Comparison of ENCODE assay signal across 8 cellular contexts in the genomic region with DNA sequence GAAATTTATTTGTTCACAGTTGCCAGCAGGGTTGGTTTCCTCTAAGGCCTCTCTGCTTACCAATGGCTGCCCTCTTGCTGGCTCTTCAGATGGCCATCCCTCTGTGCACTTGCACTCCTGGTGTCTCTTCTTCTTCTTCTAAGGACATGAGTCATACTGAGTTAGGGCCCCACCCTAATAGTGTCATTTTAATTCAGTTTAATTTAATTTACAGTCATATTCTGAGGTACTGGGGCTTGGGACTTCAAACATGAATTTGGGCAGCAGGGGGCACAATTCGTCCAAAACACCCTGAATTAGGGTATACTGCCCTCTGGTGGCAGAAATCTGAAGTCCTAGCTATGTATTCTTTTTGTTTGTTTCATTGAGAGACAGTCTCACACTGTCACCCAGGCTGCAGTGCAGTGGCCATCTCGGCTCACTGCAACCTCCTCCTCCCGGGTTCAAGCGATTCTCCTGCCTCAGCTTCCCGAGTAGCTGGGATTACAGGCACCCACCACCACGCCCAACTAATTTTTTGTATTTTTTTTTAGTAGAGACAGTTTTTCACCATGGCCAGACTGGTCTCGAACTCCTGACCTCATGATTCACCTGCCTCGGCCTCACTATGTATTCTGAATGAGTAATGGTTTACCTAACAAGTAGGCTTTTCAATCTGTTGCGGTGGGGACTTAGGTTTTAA. TPM values are rescaled to one million over a fixed set of nuclear protein-coding genes. Genes with fewer than 3 reads are reported as not detected.
DNase-seq lines count a peak whose midpoint lies in the region; ATAC-seq, FAIRE-seq and TF ChIP-seq lines count a peak whose summit lies in the region.

No MANE protein-coding gene starts in this region.

- peaks cover 41% of the 10 kb centered on the region for H3K36me3 Mint-ChIP-seq in activated CD8-positive, alpha-beta T cell treated with anti-CD3 and anti-CD28 coated beads, Interleukin-2, amount 10 ng/mL, durations not matched to agents 7 days and 5 days (ENCODE audit: low read depth)
- peaks cover 21% of the 10 kb centered on the region for H3K36me3 Mint-ChIP-seq in effector memory CD8-positive, alpha-beta T cell (ENCODE audit: insufficient read depth)

- H3K4me1 Mint-ChIP-seq in activated CD8-positive, alpha-beta T cell treated with anti-CD3 and anti-CD28 coated beads, Interleukin-2, amount 10 ng/mL, durations not matched to agents 7 days and 5 days (ENCODE audit: low read depth) = peaks cover 29% of the 10 kb centered on the region
- H3K4me1 Mint-ChIP-seq in effector memory CD8-positive, alpha-beta T cell (ENCODE audit: low read depth in 2 of 2) = peaks cover 22 to 24% of the 10 kb centered on the region in 2 donors

- peak overlapping the region; percentile 85 for H3K27ac Mint-ChIP-seq in activated CD8-positive, alpha-beta T cell treated with anti-CD3 and anti-CD28 coated beads, Interleukin-2, amount 10 ng/mL, durations not matched to agents 7 days and 5 days
- H3K27ac Mint-ChIP-seq in effector memory CD8-positive, alpha-beta T cell = peak overlapping the region; percentile 78

- H3K4me3 Mint-ChIP-seq in activated CD8-positive, alpha-beta T cell treated with anti-CD3 and anti-CD28 coated beads, Interleukin-2, amount 10 ng/mL, durations not matched to agents 7 days and 5 days = peak overlapping the region; percentile 26
- peak overlapping the region; percentile 36 to 62 for H3K4me3 Mint-ChIP-seq in effector memory CD8-positive, alpha-beta T cell

- no peaks in the 10 kb centered on the region for H3K27me3 Mint-ChIP-seq in activated CD8-positive, alpha-beta T cell treated with anti-CD3 and anti-CD28 coated beads, Interleukin-2, amount 10 ng/mL, durations not matched to agents 7 days and 5 days (ENCODE audit: low read depth)
- no peaks in the 10 kb centered on the region for H3K27me3 Mint-ChIP-seq in effector memory CD8-positive, alpha-beta T cell

- DNase-seq in AG04449 (ENCODE audit: low read depth, low spot score) (peak; percentile 36), HTR-8/SVneo (ENCODE audit: insufficient read length, low spot score) (peak; percentile 59), midbrain (lab: John Stamatoyannopoulos, UW) (peak; percentile 78)
- DNase-seq in NK-92 treated with Interleukin-12 subunit alpha and Interleukin-12 subunit beta, amount 100 ng/mL, for 24 hours (lab: John Stamatoyannopoulos, UW) = peak; percentile 60
- peak; percentile 96 for DNase-seq in activated CD8-positive, alpha-beta T cell treated with anti-CD3 and anti-CD28 coated beads, Interleukin-2, amount 10 ng/mL, durations not matched to agents 7 days and 5 days
- DNase-seq in effector memory CD8-positive, alpha-beta T cell = peak; percentile 92 to 96 (median 95)
- peak; percentile 71 for DNase-seq in stimulated activated CD8-positive, alpha-beta memory T cell treated with anti-CD3 and anti-CD28 coated beads, Interleukin-2, amount 100 ng/mL, for 48 hours (ENCODE audit: low read depth in 2 of 2)

- TF ChIP-seq CTCF in AG04449 (IDR thresholded peaks at IDR 0.05; ENCODE audit: insufficient read depth, low read length, missing control alignments) = peak; percentile 71

- ATAC-seq in GM18907 (IDR thresholded peaks at IDR 0.05; ENCODE audit: unreplicated experiment) = peak; percentile 72
- peak; percentile 95 for ATAC-seq in activated CD8-positive, alpha-beta T cell treated with anti-CD3 and anti-CD28 coated beads, Interleukin-2, amount 10 ng/mL, durations not matched to agents 7 days and 5 days
- ATAC-seq in effector memory CD8-positive, alpha-beta T cell (replicated peaks) = peak; percentile 79

- CTCF ChIA-PET in AG04449 (lab: Yijun Ruan, JAX) = interaction anchor here (0.6 to 5.0 kb wide), 101 partner anchors 8 to 1507 kb away, joined by 3 to 74 read pairs (median 4); a partner anchor contains a TSS
- CTCF ChIA-PET in activated CD8-positive, alpha-beta T cell treated with anti-CD3 and anti-CD28 coated beads, Interleukin-2, amount 10 ng/mL, durations not matched to agents 7 days and 5 days (lab: Charles Lee) = interaction anchor here (0.5 to 4.1 kb wide), 89 partner anchors 8 to 1975 kb away, joined by 3 to 40 read pairs (median 4); a partner anchor contains a TSS

- no peaks in the 10 kb centered on the region for H3K9me3 Mint-ChIP-seq in activated CD8-positive, alpha-beta T cell treated with anti-CD3 and anti-CD28 coated beads, Interleukin-2, amount 10 ng/mL, durations not matched to agents 7 days and 5 days (ENCODE audit: insufficient read depth)
- no peaks in the 10 kb centered on the region for H3K9me3 Mint-ChIP-seq in effector memory CD8-positive, alpha-beta T cell

- POLR2A ChIA-PET in AG04449 (lab: Yijun Ruan, JAX) = interaction anchor here (0.7 kb wide), 1 partner anchor 20 kb away, joined by 3 read pairs; no protein-coding TSS in a partner anchor
- POLR2A ChIA-PET in activated CD8-positive, alpha-beta T cell treated with anti-CD3 and anti-CD28 coated beads, Interleukin-2, amount 10 ng/mL, durations not matched to agents 7 days and 5 days (lab: Charles Lee) = interaction anchor here (0.6 to 1.8 kb wide), 5 partner anchors 10 to 274 kb away, joined by 3 to 8 read pairs (median 5); a partner anchor contains a TSS

- FAIRE-seq in HTR-8/SVneo (lab: Jason Lieb, UNC) = no peak

- H3K4me3 ChIP-seq in AG04449 (ENCODE audit: low read depth, low read length) = no peak overlapping the region

RNA-seq across cellular contexts. Expression of a gene that starts 19.8 kb away (rescaled TPM):
- total RNA-seq in activated CD8-positive, alpha-beta T cell treated with anti-CD3 and anti-CD28 coated beads, Interleukin-2, amount 10 ng/mL, durations not matched to agents 7 days and 5 days = 10 to 100 TPM; 24.2 to 25.2 TPM

RNA-seq across cellular contexts. Expression of a gene that starts 20.1 kb away (rescaled TPM):
- 10 to 100 TPM; 30.1 to 30.8 TPM for total RNA-seq in activated CD8-positive, alpha-beta T cell treated with anti-CD3 and anti-CD28 coated beads, Interleukin-2, amount 10 ng/mL, durations not matched to agents 7 days and 5 days

RNA-seq across cellular contexts. Expression of a gene that starts 54.7 kb away (rescaled TPM):
- total RNA-seq in activated CD8-positive, alpha-beta T cell treated with anti-CD3 and anti-CD28 coated beads, Interleukin-2, amount 10 ng/mL, durations not matched to agents 7 days and 5 days = 10 to 100 TPM; 39.7 to 41.4 TPM

RNA-seq across cellular contexts. Expression of a gene that starts 54.7 kb away (rescaled TPM):
- 1 to 10 TPM; 1.5 to 1.6 TPM for total RNA-seq in activated CD8-positive, alpha-beta T cell treated with anti-CD3 and anti-CD28 coated beads, Interleukin-2, amount 10 ng/mL, durations not matched to agents 7 days and 5 days

Comparison
In these comparisons a context has a peak if more than half of its experiments do, and no peak if none do; other contexts are left out.
1. DNase-seq: peak in every context shown above with its lines; median percentile 96 in activated CD8-positive, alpha-beta T cell treated with anti-CD3 and anti-CD28 coated beads, Interleukin-2, amount 10 ng/mL, durations not matched to agents 7 days and 5 days; 95 in effector memory CD8-positive, alpha-beta T cell; 78 in midbrain; 71 in stimulated activated CD8-positive, alpha-beta memory T cell treated with anti-CD3 and anti-CD28 coated beads, Interleukin-2, amount 100 ng/mL, for 48 hours; 60 in NK-92 treated with Interleukin-12 subunit alpha and Interleukin-12 subunit beta, amount 100 ng/mL, for 24 hours; 59 in HTR-8/SVneo; 36 in AG04449.